Comparison of ENCODE assay signal across 8 cellular contexts in the genomic region with DNA sequence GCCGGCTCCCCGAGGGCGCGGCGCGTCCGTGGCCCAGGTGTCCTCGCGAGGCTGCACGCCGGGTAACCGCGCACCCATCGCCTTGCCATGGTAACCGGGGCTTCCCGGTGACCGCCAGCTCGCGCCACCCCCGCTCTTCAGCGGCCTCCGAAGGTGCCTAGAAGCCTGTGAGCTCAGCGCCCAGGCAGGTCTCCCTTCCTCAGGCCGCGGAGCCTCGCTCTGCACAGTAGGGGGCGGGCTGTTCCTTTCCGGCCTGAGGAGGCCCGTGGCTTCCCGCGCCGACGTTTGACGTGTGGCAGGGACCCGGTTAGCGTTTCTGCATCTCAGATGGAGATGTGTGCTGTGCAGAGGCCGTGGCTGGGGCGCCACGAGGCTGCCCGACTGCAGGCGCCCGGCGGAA.
DNase-seq lines count a peak whose midpoint lies in the region; ATAC-seq and TF ChIP-seq lines count a peak whose summit lies in the region.

No MANE protein-coding gene starts in this region.

- H3K27me3 ChIP-seq in BE2C (no peaks in the 10 kb centered on the region), Karpas-422 (ENCODE audit: low read length) (no peaks in the 10 kb centered on the region), tibial artery (no peaks in the 10 kb centered on the region), thyroid gland (no peaks in the 10 kb centered on the region)

- intact Hi-C loops in tibial artery (cut with DNase I; ENCODE audit: low total_unique reads) (no loop called here), thyroid gland (cut with DNase I) (no loop called here)

- H3K4me1 ChIP-seq in BE2C: no peaks in the 10 kb centered on the region
- peaks cover 39% of the 10 kb centered on the region for H3K4me1 ChIP-seq in Karpas-422 (ENCODE audit: low read length)
- H3K4me1 ChIP-seq in tibial artery: peaks cover 0 to 18% (median 8%) of the 10 kb centered on the region in 4 donors
- H3K4me1 ChIP-seq in thyroid gland: no peaks in the 10 kb centered on the region

- no peaks in the 10 kb centered on the region for H3K9me2 ChIP-seq in Karpas-422 (replicated peaks; ENCODE audit: insufficient read depth, low read length)

- no peak for TF ChIP-seq POLR2A in thyroid gland (IDR thresholded peaks at IDR 0.05)

- peak overlapping the region; percentile 54 for H3K9ac ChIP-seq in Karpas-422 (ENCODE audit: low read length)

- H3K36me3 Mint-ChIP-seq in immature natural killer cell: peaks cover 0 to 8% (median 0%) of the 10 kb centered on the region in 3 donors

- H3K27ac Mint-ChIP-seq in immature natural killer cell: peak overlapping the region in 3 of 6 donors; percentile 40 to 84 (median 55)

- H4K20me1 ChIP-seq in Karpas-422 (ENCODE audit: insufficient read depth, low read depth, low read length): no peaks in the 10 kb centered on the region

- H3K4me3 Mint-ChIP-seq in immature natural killer cell: peak overlapping the region in 2 of 5 donors; percentile 21 to 38

- H3K9me3 ChIP-seq in BE2C (no peaks in the 10 kb centered on the region), Karpas-422 (ENCODE audit: low read length) (peaks cover 28% of the 10 kb centered on the region), tibial artery (peaks cover 0 to 25% (median 0%) of the 10 kb centered on the region in 3 donors), thyroid gland (no peaks in the 10 kb centered on the region)

- H3K27me3 Mint-ChIP-seq in immature natural killer cell (ENCODE audit: low read depth in 3 of 3): peaks cover 6 to 17% (median 11%) of the 10 kb centered on the region in 3 donors

- peak overlapping the region; percentile 54 for H3K4me2 ChIP-seq in Karpas-422 (ENCODE audit: low read depth, low read length, poor library complexity, severe bottlenecking)

- H3K4me1 Mint-ChIP-seq in immature natural killer cell: peaks cover 26% of the 10 kb centered on the region in 2 donors

- H3K79me2 ChIP-seq in Karpas-422 (ENCODE audit: low read length): no peaks in the 10 kb centered on the region

- H3K4me3 ChIP-seq in BE2C (ENCODE audit: low read depth, low read length): no peak overlapping the region
- H3K4me3 ChIP-seq in Karpas-422 (ENCODE audit: low read length): peak overlapping the region; percentile 57; the same call in 1 of the 2 replicates
- H3K4me3 ChIP-seq in tibial artery: no peak overlapping the region
- no peak overlapping the region for H3K4me3 ChIP-seq in thyroid gland (replicated peaks in 1 of 3)

- WGBS in thyroid gland, 2 donors: 39 to 68% methylated on average over 19 to 41 of the region's 43 CpGs

- H2AFZ ChIP-seq in Karpas-422 (ENCODE audit: low read length): no peak overlapping the region

- ATAC-seq in GM21737 (IDR thresholded peaks at IDR 0.05; ENCODE audit: unreplicated experiment): no peak

- H3K9me3 Mint-ChIP-seq in immature natural killer cell: peaks cover 0 to 5% (median 0%) of the 10 kb centered on the region in 6 donors

- DNase-seq in BE2C (peak; percentile 52), Karpas-422 (peak; percentile 93), immature natural killer cell (peak; percentile 43 to 77 (median 73)), tibial artery (no peak), thyroid gland (no peak), NCI-H2081 treated with DMSO at 0.1 percent for 48 hours (lab: John Stamatoyannopoulos, UW) (no peak)
- peak; percentile 85 for DNase-seq in activated effector memory CD4-positive, alpha-beta T cell treated with anti-CD3 and anti-CD28 coated beads, Interleukin-2, amount 50 U/mL, for 16 hours

- H3K36me3 ChIP-seq in BE2C: no peaks in the 10 kb centered on the region
- peaks cover 10% of the 10 kb centered on the region; the same call in 1 of the 2 replicates for H3K36me3 ChIP-seq in Karpas-422 (ENCODE audit: insufficient read depth, low read length)
- no peaks in the 10 kb centered on the region for H3K36me3 ChIP-seq in tibial artery
- no peaks in the 10 kb centered on the region for H3K36me3 ChIP-seq in thyroid gland

- peak overlapping the region; percentile 58 for H3K27ac ChIP-seq in Karpas-422 (ENCODE audit: low read length)
- no peak overlapping the region for H3K27ac ChIP-seq in tibial artery
- no peak overlapping the region for H3K27ac ChIP-seq in thyroid gland

- peak; percentile 30; the same call in 1 of the 2 replicates for TF ChIP-seq CTCF in BE2C (IDR thresholded peaks at IDR 0.05; ENCODE audit: low read depth, low read length)
- TF ChIP-seq CTCF in tibial artery (IDR thresholded peaks at IDR 0.05): peak; percentile 13 to 38
- no peak for TF ChIP-seq CTCF in thyroid gland (IDR thresholded peaks at IDR 0.05)

Comparison
In these comparisons a context has a peak if more than half of its experiments do, and no peak if none do; other contexts are left out.
1. DNase-seq: peak in BE2C (single experiment), Karpas-422 (single experiment), activated effector memory CD4-positive, alpha-beta T cell treated with anti-CD3 and anti-CD28 coated beads, Interleukin-2, amount 50 U/mL, for 16 hours (single experiment) and immature natural killer cell (3 of 3); none in tibial artery (0 of 2), thyroid gland (0 of 2) and NCI-H2081 treated with DMSO at 0.1 percent for 48 hours (single experiment).
2. CTCF ChIP-seq: peak in BE2C (single experiment) and tibial artery (2 of 2); none in thyroid gland (0 of 6).